Comparison of ENCODE assay signal across 17 cellular contexts in genomic region chr3:82940124-82940523, GRCh38.
"Had no signal": no experiment of that assay in that cellular context is flagged by ENCODE, and none has a peak within 500 bp of the region (broad histone marks: within the 10 kb centered on the region; RNA-seq: fewer than 3 reads in every experiment).

No MANE protein-coding gene starts in this region.

- H3K4me3 Mint-ChIP-seq: activated naive CD8-positive, alpha-beta T cell treated with anti-CD3 and anti-CD28 coated beads, Interleukin-2, amount 10 ng/mL, durations not matched to agents 7 days and 5 days; activated T-helper 1 cell treated with anti-CD3 and anti-CD28 coated beads, Interleukin-12 subunit alpha, Interleukin-12 subunit beta, Interleukin-2, Interleukin-4 antibody, amounts not matched to agents 30 ng/mL and 10 ng/mL and 1 ng/mL, durations not matched to agents 14 hours and 24 hours and 36 hours; naive B cell had no signal

- H3K4me1 ChIP-seq: body of pancreas, pancreas, thyroid gland had no signal

- H3K4me3 ChIP-seq: body of pancreas, dorsolateral prefrontal cortex, mucosa of descending colon, pancreas, thyroid gland had no signal

- H3K36me3 Mint-ChIP-seq: activated naive CD8-positive, alpha-beta T cell treated with anti-CD3 and anti-CD28 coated beads, Interleukin-2, amount 10 ng/mL, durations not matched to agents 7 days and 5 days; naive B cell had no signal

- H3K9me3 ChIP-seq: pancreas, thyroid gland had no signal

- DNase-seq: activated CD4-positive, alpha-beta T cell treated with anti-CD3 and anti-CD28 coated beads for 48 hours; activated naive CD4-positive, alpha-beta T cell; activated naive CD8-positive, alpha-beta T cell treated with anti-CD3 and anti-CD28 coated beads, Interleukin-2, amount 10 ng/mL, durations not matched to agents 7 days and 5 days; amygdala; body of pancreas; caudate nucleus; left colon; naive B cell; stimulated activated CD4-positive, alpha-beta T cell treated with anti-CD3 and anti-CD28 coated beads, Interleukin-2, amount 100 ng/mL, for 24 hours; stimulated activated naive CD4-positive, alpha-beta T cell treated with Interleukin-2 at 50 U/mL for 16 hours; thyroid gland had no signal

- ATAC-seq: body of pancreas, left colon, mucosa of descending colon, pancreas had no signal

- H3K36me3 ChIP-seq: pancreas, thyroid gland had no signal

- H3K27me3 ChIP-seq: body of pancreas, dorsolateral prefrontal cortex, pancreas, thyroid gland had no signal

- H3K27ac Mint-ChIP-seq: activated naive CD8-positive, alpha-beta T cell treated with anti-CD3 and anti-CD28 coated beads, Interleukin-2, amount 10 ng/mL, durations not matched to agents 7 days and 5 days; activated T-helper 1 cell treated with anti-CD3 and anti-CD28 coated beads, Interleukin-12 subunit alpha, Interleukin-12 subunit beta, Interleukin-2, Interleukin-4 antibody, amounts not matched to agents 30 ng/mL and 10 ng/mL and 1 ng/mL, durations not matched to agents 14 hours and 24 hours and 36 hours; naive B cell had no signal

- H3K27me3 Mint-ChIP-seq: activated naive CD8-positive, alpha-beta T cell treated with anti-CD3 and anti-CD28 coated beads, Interleukin-2, amount 10 ng/mL, durations not matched to agents 7 days and 5 days; naive B cell had no signal

- FAIRE-seq: colon, pancreas, urothelium cell line had no signal

- H3K4me1 Mint-ChIP-seq: activated naive CD8-positive, alpha-beta T cell treated with anti-CD3 and anti-CD28 coated beads, Interleukin-2, amount 10 ng/mL, durations not matched to agents 7 days and 5 days; naive B cell had no signal

- H3K27ac ChIP-seq: body of pancreas, dorsolateral prefrontal cortex, pancreas, thyroid gland had no signal
